ENCODE assay signal across 25 cellular contexts in the genomic region with DNA sequence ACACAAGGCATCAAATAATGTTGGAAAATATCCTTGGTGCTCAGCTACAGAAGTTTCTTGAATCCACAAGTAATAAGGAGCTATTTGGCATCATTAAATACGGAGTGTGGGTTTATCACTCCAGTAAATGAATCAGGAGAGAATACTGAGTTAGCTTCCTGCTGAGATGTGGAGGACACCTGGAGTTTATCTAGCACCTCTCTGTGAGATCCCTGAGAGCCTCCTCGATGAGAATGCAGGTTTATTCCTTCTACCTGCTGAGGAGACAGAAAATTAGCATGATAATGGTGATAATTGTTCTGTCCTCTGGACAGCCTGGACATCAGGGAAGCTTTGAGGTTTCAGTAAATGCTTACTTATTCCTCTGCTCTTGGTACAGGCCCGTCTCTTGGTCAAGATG. TPM values are rescaled to one million over a fixed set of nuclear protein-coding genes. Genes with fewer than 3 reads are reported as not detected.
"Had no signal": no experiment of that assay in that cellular context is flagged by ENCODE, and none has a peak within 500 bp of the region (broad histone marks: within the 10 kb centered on the region; RNA-seq: fewer than 3 reads in every experiment).

No MANE protein-coding gene starts in this region.

- H3K4me3 Mint-ChIP-seq: effector memory CD8-positive, alpha-beta T cell; naive thymus-derived CD4-positive, alpha-beta T cell; nephron; stimulated activated naive B cell treated with anti-CD40 and anti-IgM and Interleukin-4, amounts not matched to agents 10 μg/mL and 1 μg/mL and 100 μg/mL, for 72 hours; stimulated activated naive CD8-positive, alpha-beta T cell treated with anti-CD3 and anti-CD28 coated beads, Interleukin-15, Interleukin-2, amounts not matched to agents 100 ng/mL and 50 ng/mL, for 24 hours had no signal

- H3K27ac ChIP-seq: gastrocnemius medialis, left lung, psoas muscle, sigmoid colon, spleen, thoracic aorta, tibial nerve, upper lobe of left lung had no signal

- H3K27ac Mint-ChIP-seq: effector memory CD8-positive, alpha-beta T cell; naive thymus-derived CD4-positive, alpha-beta T cell; nephron; stimulated activated naive B cell treated with anti-CD40 and anti-IgM and Interleukin-4, amounts not matched to agents 10 μg/mL and 1 μg/mL and 100 μg/mL, for 72 hours; stimulated activated naive CD8-positive, alpha-beta T cell treated with anti-CD3 and anti-CD28 coated beads, Interleukin-15, Interleukin-2, amounts not matched to agents 100 ng/mL and 50 ng/mL, for 24 hours had no signal

- H3K27me3 ChIP-seq: gastrocnemius medialis, left lung, sigmoid colon, spleen, tibial nerve, upper lobe of left lung had no signal

- H3K36me3 Mint-ChIP-seq: naive thymus-derived CD4-positive, alpha-beta T cell; stimulated activated naive B cell treated with anti-CD40 and anti-IgM and Interleukin-4, amounts not matched to agents 10 μg/mL and 1 μg/mL and 100 μg/mL, for 72 hours had no signal

- H3K4me3 ChIP-seq: gastrocnemius medialis, left lung, psoas muscle, sigmoid colon, spleen, thoracic aorta, tibial nerve, upper lobe of left lung had no signal

- H3K9me3 Mint-ChIP-seq: naive thymus-derived CD4-positive, alpha-beta T cell; nephron; stimulated activated naive CD8-positive, alpha-beta T cell treated with anti-CD3 and anti-CD28 coated beads, Interleukin-15, Interleukin-2, amounts not matched to agents 100 ng/mL and 50 ng/mL, for 24 hours had no signal

- H3K4me1 Mint-ChIP-seq: naive thymus-derived CD4-positive, alpha-beta T cell; stimulated activated naive B cell treated with anti-CD40 and anti-IgM and Interleukin-4, amounts not matched to agents 10 μg/mL and 1 μg/mL and 100 μg/mL, for 72 hours had no signal

- H3K27me3 Mint-ChIP-seq: effector memory CD8-positive, alpha-beta T cell; stimulated activated naive B cell treated with anti-CD40 and anti-IgM and Interleukin-4, amounts not matched to agents 10 μg/mL and 1 μg/mL and 100 μg/mL, for 72 hours; stimulated activated naive CD8-positive, alpha-beta T cell treated with anti-CD3 and anti-CD28 coated beads, Interleukin-15, Interleukin-2, amounts not matched to agents 100 ng/mL and 50 ng/mL, for 24 hours had no signal

- DNase-seq: cortex of kidney; effector memory CD8-positive, alpha-beta T cell; foreskin fibroblast; gastrocnemius medialis; head of caudate nucleus; left cardiac atrium; left lung; mesenchymal stem cell; midbrain; naive thymus-derived CD4-positive, alpha-beta T cell; nucleus accumbens; posterior cingulate gyrus; psoas muscle; right cardiac atrium; sigmoid colon; spleen; stimulated activated CD4-positive, alpha-beta T cell treated with anti-CD3 and anti-CD28 coated beads, Interleukin-4, amount 100 ng/mL, for 4 hours; stimulated activated naive B cell treated with anti-CD40 and anti-IgM and Interleukin-4, amounts not matched to agents 10 μg/mL and 1 μg/mL and 100 μg/mL, for 72 hours; upper lobe of left lung had no signal

- H3K4me1 ChIP-seq: gastrocnemius medialis, left lung, psoas muscle, sigmoid colon, spleen, tibial nerve, upper lobe of left lung had no signal

- H3K9me3 ChIP-seq: gastrocnemius medialis, left lung, psoas muscle, sigmoid colon, spleen, thoracic aorta, tibial nerve, upper lobe of left lung had no signal

- H3K36me3 ChIP-seq: gastrocnemius medialis, left lung, sigmoid colon, spleen, thoracic aorta, tibial nerve, upper lobe of left lung had no signal

RNA-seq across cellular contexts. Expression of gene NRG3, which starts 40.5 kb away (rescaled TPM):
- total RNA-seq: gastrocnemius medialis; naive thymus-derived CD4-positive, alpha-beta T cell; osteocyte; skeletal muscle tissue had no signal
